Comparison of ENCODE assay signal across 8 cellular contexts in genomic region chr1:212368073-212368484, GRCh38. TPM values are rescaled to one million over a fixed set of nuclear protein-coding genes. Genes with fewer than 3 reads are reported as not detected.
A peak's percentile ranks its signal among the peaks of the same experiment; 100 is the strongest.
DNase-seq lines count a peak whose midpoint lies in the region; ATAC-seq and TF ChIP-seq lines count a peak whose summit lies in the region.

No MANE protein-coding gene starts in this region.

- peaks cover 24 to 69% (median 29%) of the 10 kb centered on the region in 3 donors for H3K36me3 Mint-ChIP-seq in CD8-positive, alpha-beta memory T cell

- no peak overlapping the region for H3K27ac ChIP-seq in CD8-positive, alpha-beta memory T cell (ENCODE audit: low read depth, low read length)
- no peak overlapping the region for H3K27ac ChIP-seq in PC-9

- H3K9me3 Mint-ChIP-seq in CD8-positive, alpha-beta memory T cell = peaks cover 0 to 5% (median 2%) of the 10 kb centered on the region in 5 donors

- CTCF ChIA-PET in CD8-positive, alpha-beta memory T cell (lab: Charles Lee) = interaction anchor here (0.6 to 5.0 kb wide), 6 partner anchors 47 to 687 kb away, joined by 3 to 46 read pairs (median 6); partner anchors contain the start of gene PACC1
- CTCF ChIA-PET in PC-9 (lab: Charles Lee) = interaction anchor here (0.6 to 2.1 kb wide), 3 partner anchors 88 to 620 kb away, joined by 3 to 14 read pairs (median 6); no protein-coding TSS in a partner anchor

- H3K36me3 ChIP-seq in CD8-positive, alpha-beta memory T cell (ENCODE audit: insufficient read depth, low read length) = no peaks in the 10 kb centered on the region
- H3K36me3 ChIP-seq in PC-9 (ENCODE audit: low read depth) = no peaks in the 10 kb centered on the region; the same call in 1 of the 2 replicates

- no TSS peak for BruUV-seq in PC-9 (replicated peaks; lab: Mats Ljungman, UMichigan)

- H3K4me2 ChIP-seq in PC-9 = no peak overlapping the region

- no peak overlapping the region for H2AFZ ChIP-seq in PC-9

- peak overlapping the region in 2 of 8 donors; percentile 6 to 25 for H3K27ac Mint-ChIP-seq in CD8-positive, alpha-beta memory T cell

- H3K4me1 Mint-ChIP-seq in CD8-positive, alpha-beta memory T cell = peaks cover 0 to 11% (median 0%) of the 10 kb centered on the region in 3 donors

- no peaks in the 10 kb centered on the region for H4K20me1 ChIP-seq in PC-9 (ENCODE audit: insufficient read depth)

- peaks cover 10% of the 10 kb centered on the region; the same call in 1 of the 2 replicates for H3F3A ChIP-seq in PC-9 (ENCODE audit: insufficient read depth, low read depth)

- no peak overlapping the region for H3K4me3 Mint-ChIP-seq in CD8-positive, alpha-beta memory T cell

- no peaks in the 10 kb centered on the region for H3K27me3 ChIP-seq in CD8-positive, alpha-beta memory T cell (ENCODE audit: insufficient read depth, low read length, poor library complexity, severe bottlenecking)
- no peaks in the 10 kb centered on the region for H3K27me3 ChIP-seq in PC-9 (ENCODE audit: insufficient read depth, low read depth)

- intact Hi-C loops in PC-9 (cut with micrococcal nuclease; ENCODE audit: unreplicated experiment) = loop anchor here (1.0 to 5.0 kb wide), 4 partner anchors 89 to 687 kb away; no protein-coding TSS in a partner anchor

- POLR2A ChIA-PET in CD8-positive, alpha-beta memory T cell (lab: Charles Lee) = no interaction called here
- POLR2A ChIA-PET in PC-9 (lab: Charles Lee; ENCODE audit: unreplicated experiment) = no interaction called here

- no peaks in the 10 kb centered on the region for H3K9me3 ChIP-seq in CD8-positive, alpha-beta memory T cell (ENCODE audit: low read length)
- H3K9me3 ChIP-seq in PC-9 (ENCODE audit: insufficient read depth, low read depth) = 0 out of 2 replicates have a peak, but pooled peaks cover 3% of the 10 kb centered on the region

- peak; percentile 87 for TF ChIP-seq CTCF in PC-9 (conservative IDR thresholded peaks at IDR 0.05)

- H3K4me3 ChIP-seq in CD8-positive, alpha-beta memory T cell (ENCODE audit: low read length) = no peak overlapping the region
- no peak overlapping the region for H3K4me3 ChIP-seq in PC-9

- no peaks in the 10 kb centered on the region for H3K27me3 Mint-ChIP-seq in CD8-positive, alpha-beta memory T cell

- no peaks in the 10 kb centered on the region for H3K79me2 ChIP-seq in PC-9 (ENCODE audit: low read depth)

- DNase-seq in CD8-positive, alpha-beta memory T cell = peak; percentile 13 to 64 (median 40)
- DNase-seq in GM19238 (ENCODE audit: insufficient read length, low spot score) (peak; percentile 39), HS-5 (ENCODE audit: low read depth) (peak; percentile 38), PC-9 (peak; percentile 41 to 67), glomerular visceral epithelial cell (ENCODE audit: extremely low spot score) (peak; percentile 70), pulmonary artery endothelial cell (ENCODE audit: low read depth, low spot score) (peak; percentile 43)
- peak; percentile 35 for DNase-seq in activated gamma-delta T cell treated with anti-CD3 and anti-CD28 coated beads, Interleukin-2, amount 50 U/mL, for 16 hours (ENCODE audit: low read depth)

- no peaks in the 10 kb centered on the region for H3K9me2 ChIP-seq in PC-9 (ENCODE audit: insufficient read depth)

- no peaks in the 10 kb centered on the region for H3K4me1 ChIP-seq in CD8-positive, alpha-beta memory T cell (ENCODE audit: insufficient read depth, low read length)
- H3K4me1 ChIP-seq in PC-9 (replicated peaks; ENCODE audit: insufficient read depth) = no peaks in the 10 kb centered on the region

- ATAC-seq in GM21360 (IDR thresholded peaks at IDR 0.05; ENCODE audit: unreplicated experiment) = no peak

RNA-seq across cellular contexts. Expression of gene PACC1, which starts 46.6 kb away (rescaled TPM):
- total RNA-seq in CD8-positive, alpha-beta memory T cell = 10 to 100 TPM; 16.9 to 17.8 TPM
- 15.1 TPM for polyA plus RNA-seq in CD8-positive, alpha-beta memory T cell
- 27.7 and 28.7 TPM in 2 replicates for total RNA-seq in PC-9 (2021)
- total RNA-seq in pulmonary artery endothelial cell = 18.3 and 24.7 TPM in 2 replicates
